ENCODE assay signal across 22 cellular contexts in the genomic region with DNA sequence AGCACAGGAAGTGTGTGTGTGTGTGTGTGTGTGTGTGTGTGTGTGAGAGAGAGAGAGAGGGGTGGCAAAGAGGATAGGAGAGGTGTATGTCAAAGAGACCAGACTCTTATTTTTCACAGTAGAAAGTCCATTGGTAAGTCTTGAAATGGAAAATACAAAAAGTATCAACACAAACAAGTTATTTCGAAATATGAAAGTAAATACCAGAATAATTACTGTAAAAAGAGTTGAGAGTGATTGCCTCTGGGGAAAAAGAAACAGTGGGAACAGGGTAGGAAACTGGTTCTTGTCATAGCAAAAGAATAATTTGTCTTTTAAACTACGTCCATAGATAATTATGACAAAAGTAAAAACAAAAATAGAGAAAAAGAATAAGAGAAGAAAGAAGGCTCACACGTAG. TPM values are rescaled to one million over a fixed set of nuclear protein-coding genes. Genes with fewer than 3 reads are reported as not detected.
DNase-seq lines count a peak whose midpoint lies in the region; ATAC-seq and TF ChIP-seq lines count a peak whose summit lies in the region.
"Had no signal": no experiment of that assay in that cellular context is flagged by ENCODE, and none has a peak within 500 bp of the region (broad histone marks: within the 10 kb centered on the region; RNA-seq: fewer than 3 reads in every experiment).

No MANE protein-coding gene starts in this region.

- POLR2A ChIA-PET in HEK293 (lab: Yijun Ruan, JAX), result no interaction called here

- TF ChIP-seq CTCF in HEK293 (tag by site-specific recombination; IDR thresholded peaks at IDR 0.05) (no peak), coronary artery (IDR thresholded peaks at IDR 0.05) (no peak), suprapubic skin (IDR thresholded peaks at IDR 0.05) (no peak)

- no peak overlapping the region for H3K4me3 ChIP-seq in HEK293 (ENCODE audit: low read depth, low read length)
- H3K4me3 ChIP-seq in coronary artery, result no peak overlapping the region
- H3K4me3 ChIP-seq in mesenchymal stem cell (ENCODE audit: insufficient read depth in 1 of 2, low read depth in 1 of 2, low read length in 2 of 2), result peak overlapping the region in 1 of 2 experiments; percentile 48
- no peak overlapping the region for H3K4me3 ChIP-seq in suprapubic skin
- H3K4me3 ChIP-seq: lung, Peyer's patch, tibial nerve had no signal

- no peak for TF ChIP-seq EP300 in suprapubic skin (IDR thresholded peaks at IDR 0.05)

- no peak overlapping the region for H3K4me2 ChIP-seq in mesenchymal stem cell (ENCODE audit: low read length, poor library complexity, severe bottlenecking)

- H4K91ac ChIP-seq in mesenchymal stem cell (ENCODE audit: low read length), result no peak overlapping the region

- no peak overlapping the region for H4K8ac ChIP-seq in mesenchymal stem cell (ENCODE audit: low read length)

- no peaks in the 10 kb centered on the region for H3K79me1 ChIP-seq in mesenchymal stem cell (replicated peaks; ENCODE audit: low read length, poor library complexity, severe bottlenecking)

- no peak overlapping the region for H2BK5ac ChIP-seq in mesenchymal stem cell (ENCODE audit: low read depth, low read length, poor library complexity, severe bottlenecking)

- H3K18ac ChIP-seq in mesenchymal stem cell (ENCODE audit: low read depth in 1 of 2, low read length in 2 of 2), result peak overlapping the region in 1 of 2 experiments; percentile 21

- H3K36me3 Mint-ChIP-seq in activated naive CD8-positive, alpha-beta T cell treated with anti-CD3 and anti-CD28 coated beads, Interleukin-2, amount 50 U/mL, for 24 hours (ENCODE audit: low read depth), result no peaks in the 10 kb centered on the region
- H3K36me3 Mint-ChIP-seq: stimulated activated memory B cell treated with anti-CD40 and anti-IgM and Interleukin-4, amounts not matched to agents 10 μg/mL and 1 μg/mL and 100 μg/mL, for 72 hours had no signal

- no peak overlapping the region for H3K4me3 Mint-ChIP-seq in activated naive CD8-positive, alpha-beta T cell treated with anti-CD3 and anti-CD28 coated beads, Interleukin-2, amount 50 U/mL, for 24 hours
- H3K4me3 Mint-ChIP-seq: activated CD4-positive, alpha-beta memory T cell treated with anti-CD3 and anti-CD28 coated beads, Interleukin-2, amount 10 ng/mL, durations not matched to agents 7 days and 5 days; stimulated activated memory B cell treated with anti-CD40 and anti-IgM and Interleukin-4, amounts not matched to agents 10 μg/mL and 1 μg/mL and 100 μg/mL, for 72 hours had no signal

- no peak overlapping the region for H3K14ac ChIP-seq in mesenchymal stem cell (ENCODE audit: low read length in 2 of 2)

- no peak overlapping the region for H2BK15ac ChIP-seq in mesenchymal stem cell (ENCODE audit: low read depth, poor library complexity, severe bottlenecking)

- no peak for ATAC-seq in GM21717 (IDR thresholded peaks at IDR 0.05; ENCODE audit: unreplicated experiment)
- ATAC-seq in activated naive CD8-positive, alpha-beta T cell treated with anti-CD3 and anti-CD28 coated beads, Interleukin-2, amount 50 U/mL, for 24 hours, result no peak
- ATAC-seq: stimulated activated memory B cell treated with anti-CD40 and anti-IgM and Interleukin-4, amounts not matched to agents 10 μg/mL and 1 μg/mL and 100 μg/mL, for 72 hours had no signal

- peak overlapping the region; percentile 29 for H3K9ac ChIP-seq in mesenchymal stem cell (ENCODE audit: low read length)

- no peak overlapping the region for H2BK120ac ChIP-seq in mesenchymal stem cell (ENCODE audit: low read depth, low read length)

- no peak overlapping the region for H3K23ac ChIP-seq in mesenchymal stem cell (ENCODE audit: low read length in 2 of 2)

- H3K27ac ChIP-seq in HEK293 (ENCODE audit: extremely low read depth, low read depth, low read length), result no peak overlapping the region
- peak overlapping the region; percentile 25 to 39 for H3K27ac ChIP-seq in coronary artery
- no peak overlapping the region for H3K27ac ChIP-seq in mesenchymal stem cell (ENCODE audit: low read length, poor library complexity, severe bottlenecking)
- H3K27ac ChIP-seq in suprapubic skin, result peak overlapping the region; percentile 82

- H3K27ac Mint-ChIP-seq in activated naive CD8-positive, alpha-beta T cell treated with anti-CD3 and anti-CD28 coated beads, Interleukin-2, amount 50 U/mL, for 24 hours, result no peak overlapping the region
- H3K27ac Mint-ChIP-seq: activated CD4-positive, alpha-beta memory T cell treated with anti-CD3 and anti-CD28 coated beads, Interleukin-2, amount 10 ng/mL, durations not matched to agents 7 days and 5 days; stimulated activated memory B cell treated with anti-CD40 and anti-IgM and Interleukin-4, amounts not matched to agents 10 μg/mL and 1 μg/mL and 100 μg/mL, for 72 hours had no signal

- CTCF ChIA-PET in HEK293 (lab: Yijun Ruan, JAX), result interaction anchor here (0.5 to 1.6 kb wide), 4 partner anchors 11 to 55 kb away, joined by 3 to 5 read pairs (median 4); no protein-coding TSS in a partner anchor

- no peak for DNase-seq in coronary artery (ENCODE audit: low spot score)
- DNase-seq in mesenchymal stem cell, result peak; percentile 29
- DNase-seq in suprapubic skin (ENCODE audit: low spot score in 2 of 2), result no peak
- DNase-seq in mucosa of gallbladder (ENCODE audit: low spot score), result no peak
- no peak for DNase-seq in activated naive CD8-positive, alpha-beta T cell treated with anti-CD3 and anti-CD28 coated beads, Interleukin-2, amount 50 U/mL, for 24 hours
- DNase-seq: activated CD4-positive, alpha-beta memory T cell treated with anti-CD3 and anti-CD28 coated beads, Interleukin-2, amount 10 ng/mL, durations not matched to agents 7 days and 5 days; activated CD4-positive, CD25-positive, alpha-beta regulatory T cell; activated naive CD4-positive, alpha-beta T cell; activated T-cell treated with anti-CD3 and anti-CD28 coated beads, Interleukin-2, amount 50 U/mL, for 1 hour; cerebellar nuclear complex; DMS79 treated with DMSO at 0.1 percent for 48 hours; effector memory CD4-positive, alpha-beta T cell; Karpas-422; NCI-H1930; Peyer's patch; retina; T-helper 9 cell had no signal

- no peaks in the 10 kb centered on the region for H3K9me3 Mint-ChIP-seq in activated naive CD8-positive, alpha-beta T cell treated with anti-CD3 and anti-CD28 coated beads, Interleukin-2, amount 50 U/mL, for 24 hours
- H3K9me3 Mint-ChIP-seq: activated CD4-positive, alpha-beta memory T cell treated with anti-CD3 and anti-CD28 coated beads, Interleukin-2, amount 10 ng/mL, durations not matched to agents 7 days and 5 days; stimulated activated memory B cell treated with anti-CD40 and anti-IgM and Interleukin-4, amounts not matched to agents 10 μg/mL and 1 μg/mL and 100 μg/mL, for 72 hours had no signal

- H3K4me1 ChIP-seq in HEK293 (ENCODE audit: control insufficient read depth, insufficient read depth, low read length) (no peaks in the 10 kb centered on the region), mesenchymal stem cell (ENCODE audit: control insufficient read depth, insufficient read depth, low read depth, low read length) (peaks cover 7% of the 10 kb centered on the region), suprapubic skin (peaks cover 29% of the 10 kb centered on the region)
- H3K4me1 ChIP-seq: Peyer's patch had no signal

- 86% methylated on average over 1 of the region's 3 CpGs for WGBS in mesenchymal stem cell
- 25% methylated on average over 3 of the region's 3 CpGs for WGBS in suprapubic skin

- H3K27me3 Mint-ChIP-seq in activated naive CD8-positive, alpha-beta T cell treated with anti-CD3 and anti-CD28 coated beads, Interleukin-2, amount 50 U/mL, for 24 hours, result peaks cover 6% of the 10 kb centered on the region
- H3K27me3 Mint-ChIP-seq: stimulated activated memory B cell treated with anti-CD40 and anti-IgM and Interleukin-4, amounts not matched to agents 10 μg/mL and 1 μg/mL and 100 μg/mL, for 72 hours had no signal

- H3K27me3 ChIP-seq in mesenchymal stem cell (ENCODE audit: control insufficient read depth in 1 of 2, insufficient read depth in 1 of 2, low read length in 2 of 2), result no peaks in the 10 kb centered on the region
- H3K27me3 ChIP-seq in suprapubic skin, result no peaks in the 10 kb centered on the region
- H3K27me3 ChIP-seq: Peyer's patch, tibial nerve had no signal

- H3K9me3 ChIP-seq in HEK293 (ENCODE audit: control insufficient read depth, insufficient read depth, low read depth, low read length), result no peaks in the 10 kb centered on the region
- no peaks in the 10 kb centered on the region for H3K9me3 ChIP-seq in mesenchymal stem cell (ENCODE audit: control insufficient read depth, low read length)
- H3K9me3 ChIP-seq in suprapubic skin, result no peaks in the 10 kb centered on the region
- H3K9me3 ChIP-seq: Peyer's patch, tibial nerve had no signal

- H3K4me1 Mint-ChIP-seq in activated naive CD8-positive, alpha-beta T cell treated with anti-CD3 and anti-CD28 coated beads, Interleukin-2, amount 50 U/mL, for 24 hours, result no peaks in the 10 kb centered on the region
- H3K4me1 Mint-ChIP-seq: activated CD4-positive, alpha-beta memory T cell treated with anti-CD3 and anti-CD28 coated beads, Interleukin-2, amount 10 ng/mL, durations not matched to agents 7 days and 5 days; stimulated activated memory B cell treated with anti-CD40 and anti-IgM and Interleukin-4, amounts not matched to agents 10 μg/mL and 1 μg/mL and 100 μg/mL, for 72 hours had no signal

- TF ChIP-seq POLR2A in suprapubic skin (IDR thresholded peaks at IDR 0.05), result no peak

- no peak overlapping the region for H2BK12ac ChIP-seq in mesenchymal stem cell (ENCODE audit: low read length in 2 of 2)

- no peak overlapping the region for H2AK5ac ChIP-seq in mesenchymal stem cell (ENCODE audit: low read length, severe bottlenecking)

- H3K4ac ChIP-seq in mesenchymal stem cell (ENCODE audit: low read depth in 1 of 2, low read length in 2 of 2), result no peak overlapping the region

- H3K36me3 ChIP-seq in HEK293 (ENCODE audit: control insufficient read depth in 2 of 2, insufficient read depth in 1 of 2, low read length in 2 of 2) (no peaks in the 10 kb centered on the region), mesenchymal stem cell (ENCODE audit: control insufficient read depth in 1 of 2, insufficient read depth in 2 of 2, low read depth in 1 of 2, low read length in 2 of 2) (no peaks in the 10 kb centered on the region), suprapubic skin (no peaks in the 10 kb centered on the region)
- H3K36me3 ChIP-seq: Peyer's patch, tibial nerve had no signal

- H2AFZ ChIP-seq in mesenchymal stem cell (ENCODE audit: low read depth, low read length), result no peak overlapping the region

TF ChIP-seq in HEK293, 187 proteins besides CTCF, POLR2A, EP300 and RAD21 (continues in another document):
- TF ChIP-seq PRDM1 (tag by site-specific recombination; IDR thresholded peaks at IDR 0.05), result peak; percentile 55

RNA-seq across cellular contexts. Expression of a gene that starts 29.0 kb away (rescaled TPM):
- 0.57 TPM for polyA plus RNA-seq in mesenchymal stem cell (2013, experiment 1 of 2)
- 0.70 TPM for polyA plus RNA-seq in mesenchymal stem cell (2013, experiment 2 of 2)
- total RNA-seq in suprapubic skin (under 1 TPM in 3 of 4 donors, not detected in 1; 0.23 to 0.52 (median 0.47) TPM), mucosa of gallbladder (0.14 TPM)

RNA-seq across cellular contexts. Expression of a gene that starts 37.9 kb away (rescaled TPM):
- 47.4 TPM for polyA plus RNA-seq in mesenchymal stem cell (2013, experiment 1 of 2)
- polyA plus RNA-seq in mesenchymal stem cell (2013, experiment 2 of 2), result 49.0 TPM
- total RNA-seq in suprapubic skin (10 to 100 TPM in 2 of 4 donors, 1 to 10 TPM in 2; 8.9 to 17.3 (median 12.8) TPM), mucosa of gallbladder (36.7 TPM)

Comparison
In these comparisons a context has a peak if more than half of its experiments do, and no peak if none do; other contexts are left out.
1. H3K27ac ChIP-seq: peak in coronary artery (2 of 2) and suprapubic skin (single experiment); none in HEK293 (single experiment) and mesenchymal stem cell (single experiment).